In genomic region chr12:21248679-21249078, GRCh38 we compare ENCODE assay signal across 10 cellular contexts.
DNase-seq lines count a peak whose midpoint lies in the region; ATAC-seq and TF ChIP-seq lines count a peak whose summit lies in the region.
"Had no signal": no experiment of that assay in that cellular context is flagged by ENCODE, and none has a peak within 500 bp of the region (broad histone marks: within the 10 kb centered on the region; RNA-seq: fewer than 3 reads in every experiment).

No MANE protein-coding gene starts in this region.

- peak; percentile 38; the same call in 1 of the 2 replicates for TF ChIP-seq RAD21 in SK-N-SH (IDR thresholded peaks at IDR 0.05; ENCODE audit: low read length)

- no peaks in the 10 kb centered on the region for H3K4me1 ChIP-seq in SK-N-SH (ENCODE audit: control insufficient read depth in 1 of 2, insufficient read depth in 2 of 2, low read depth in 1 of 2, low read length in 1 of 2)
- no peaks in the 10 kb centered on the region for H3K4me1 ChIP-seq in left lung

- 10% methylated on average over 1 of the region's 1 CpG for WGBS in SK-N-SH (ENCODE audit: low lambda C conversion rate)

- no peak overlapping the region for H3K4me2 ChIP-seq in SK-N-SH

- H3K9ac ChIP-seq in SK-N-SH = no peak overlapping the region

- no peak overlapping the region for H3K27ac Mint-ChIP-seq in T-helper 2 cell treated with Interferon-gamma antibody and Interleukin-4, amounts not matched to agents 5 μg/mL and 100 μg/mL, for 36 hours
- H3K27ac Mint-ChIP-seq: activated naive CD4-positive, alpha-beta T cell treated with anti-CD3 and anti-CD28 coated beads, Interleukin-2, amount 50 U/mL, for 24 hours had no signal

- intact Hi-C loops in left lung (cut with DNase I) = no loop called here

- no peak overlapping the region for H2AFZ ChIP-seq in SK-N-SH (ENCODE audit: low read depth)

- H3K9me2 ChIP-seq in SK-N-SH = no peaks in the 10 kb centered on the region

- H3K9me3 ChIP-seq in SK-N-SH (no peaks in the 10 kb centered on the region), left lung (no peaks in the 10 kb centered on the region)

- DNase-seq in EH (ENCODE audit: low read depth) (peak; percentile 18), SK-N-SH (peak; percentile 1), left lung (no peak), NCI-H187 (lab: John Stamatoyannopoulos, UW) (no peak), T-helper 1 cell (no peak), ecto neural progenitor cell (ENCODE audit: low spot score) (no peak)
- no peak for DNase-seq in T-helper 2 cell treated with Interferon-gamma antibody and Interleukin-4, amounts not matched to agents 5 μg/mL and 100 μg/mL, for 36 hours (ENCODE audit: low spot score)
- DNase-seq: left cardiac atrium had no signal

- H3K4me3 ChIP-seq in SK-N-SH (ENCODE audit: low read depth in 2 of 2, low read length in 1 of 2) = no peak overlapping the region
- no peak overlapping the region for H3K4me3 ChIP-seq in left lung

- H3K4me1 Mint-ChIP-seq in T-helper 2 cell treated with Interferon-gamma antibody and Interleukin-4, amounts not matched to agents 5 μg/mL and 100 μg/mL, for 36 hours (ENCODE audit: low read depth) = no peaks in the 10 kb centered on the region
- H3K4me1 Mint-ChIP-seq: activated naive CD4-positive, alpha-beta T cell treated with anti-CD3 and anti-CD28 coated beads, Interleukin-2, amount 50 U/mL, for 24 hours had no signal

- POLR2A ChIA-PET in SK-N-SH (lab: Yijun Ruan, JAX) = no interaction called here

- no peaks in the 10 kb centered on the region for H3K27me3 ChIP-seq in SK-N-SH (ENCODE audit: insufficient read depth)
- no peaks in the 10 kb centered on the region for H3K27me3 ChIP-seq in left lung

- H3K9me3 Mint-ChIP-seq in T-helper 2 cell treated with Interferon-gamma antibody and Interleukin-4, amounts not matched to agents 5 μg/mL and 100 μg/mL, for 36 hours = no peaks in the 10 kb centered on the region
- H3K9me3 Mint-ChIP-seq: activated naive CD4-positive, alpha-beta T cell treated with anti-CD3 and anti-CD28 coated beads, Interleukin-2, amount 50 U/mL, for 24 hours had no signal

- TF ChIP-seq EP300 in SK-N-SH (IDR thresholded peaks at IDR 0.05; ENCODE audit: borderline replicate concordance in 1 of 2, low read depth in 1 of 2, low read length in 1 of 2) = no peak

- H3K36me3 ChIP-seq in SK-N-SH (replicated peaks in 1 of 2; ENCODE audit: control insufficient read depth in 1 of 2, insufficient read depth in 2 of 2, low read length in 1 of 2) = no peaks in the 10 kb centered on the region
- H3K36me3 ChIP-seq in left lung = no peaks in the 10 kb centered on the region

- H3F3A ChIP-seq in SK-N-SH (replicated peaks; ENCODE audit: insufficient read depth) = no peaks in the 10 kb centered on the region

- peak; percentile 51 for TF ChIP-seq CTCF in SK-N-SH (IDR thresholded peaks at IDR 0.05)
- TF ChIP-seq CTCF in left lung (IDR thresholded peaks at IDR 0.05) = no peak

- H3K27ac ChIP-seq in SK-N-SH (ENCODE audit: low read depth in 2 of 2, low read length in 1 of 2) (no peak overlapping the region), left lung (no peak overlapping the region)

- H3K27me3 Mint-ChIP-seq in T-helper 2 cell treated with Interferon-gamma antibody and Interleukin-4, amounts not matched to agents 5 μg/mL and 100 μg/mL, for 36 hours (ENCODE audit: low read depth) = peaks cover 2% of the 10 kb centered on the region
- H3K27me3 Mint-ChIP-seq: activated naive CD4-positive, alpha-beta T cell treated with anti-CD3 and anti-CD28 coated beads, Interleukin-2, amount 50 U/mL, for 24 hours had no signal

- H3K79me2 ChIP-seq in SK-N-SH (ENCODE audit: insufficient read depth) = no peaks in the 10 kb centered on the region

- peak; percentile 67 for ATAC-seq in HG02938 (IDR thresholded peaks at IDR 0.05; ENCODE audit: unreplicated experiment)
- ATAC-seq in left lung = peak; percentile 29
- ATAC-seq: left cardiac atrium had no signal

- H3K4me3 Mint-ChIP-seq in T-helper 2 cell treated with Interferon-gamma antibody and Interleukin-4, amounts not matched to agents 5 μg/mL and 100 μg/mL, for 36 hours = no peak overlapping the region
- H3K4me3 Mint-ChIP-seq: activated naive CD4-positive, alpha-beta T cell treated with anti-CD3 and anti-CD28 coated beads, Interleukin-2, amount 50 U/mL, for 24 hours had no signal

- no peaks in the 10 kb centered on the region for H4K20me1 ChIP-seq in SK-N-SH (ENCODE audit: insufficient read depth)

- CTCF ChIA-PET in SK-N-SH (lab: Yijun Ruan, JAX) = interaction anchor here (0.6 to 1.9 kb wide), 10 partner anchors 9 to 1195 kb away, joined by 3 to 12 read pairs (median 4); partner anchors contain the start of genes LDHB and PYROXD1

- H3K36me3 Mint-ChIP-seq in T-helper 2 cell treated with Interferon-gamma antibody and Interleukin-4, amounts not matched to agents 5 μg/mL and 100 μg/mL, for 36 hours (ENCODE audit: low read depth) = no peaks in the 10 kb centered on the region
- H3K36me3 Mint-ChIP-seq: activated naive CD4-positive, alpha-beta T cell treated with anti-CD3 and anti-CD28 coated beads, Interleukin-2, amount 50 U/mL, for 24 hours had no signal

TF ChIP-seq in SK-N-SH, 30 proteins besides CTCF, POLR2A, EP300 and RAD21 (continues in another document):
- TF ChIP-seq TCF12 (IDR thresholded peaks at IDR 0.05) (no peak), PBX3 (IDR thresholded peaks at IDR 0.05) (no peak), ZBTB33 (IDR thresholded peaks at IDR 0.05; ENCODE audit: borderline replicate concordance, low read depth) (no peak), USF2 (IDR thresholded peaks at IDR 0.05; ENCODE audit: borderline replicate concordance, low read depth, low read length) (no peak), FOXJ3 (CRISPR knock-in tag; IDR thresholded peaks at IDR 0.05) (no peak), RXRA (IDR thresholded peaks at IDR 0.05; ENCODE audit: borderline replicate concordance, low read depth) (no peak), MEF2A (IDR thresholded peaks at IDR 0.05; ENCODE audit: borderline replicate concordance, low read depth) (no peak), EZH2phosphoT487 (IDR thresholded peaks at IDR 0.05; ENCODE audit: borderline replicate concordance, low read depth) (no peak), REST (IDR thresholded peaks at IDR 0.05; ENCODE audit: low read depth, low read length) (no peak), MXI1 (IDR thresholded peaks at IDR 0.05; ENCODE audit: low read depth, low read length) (no peak), POLR2AphosphoS5 (IDR thresholded peaks at IDR 0.05; ENCODE audit: low read depth, low read length) (no peak), CHD2 (IDR thresholded peaks at IDR 0.05; ENCODE audit: low read length, partially characterized antibody) (no peak)

Comparison
In these comparisons a context has a peak if more than half of its experiments do, and no peak if none do; other contexts are left out.
1. DNase-seq: peak in EH (single experiment) and SK-N-SH (single experiment); none in left lung (0 of 2), NCI-H187 (0 of 2), T-helper 2 cell treated with Interferon-gamma antibody and Interleukin-4, amounts not matched to agents 5 μg/mL and 100 μg/mL, for 36 hours (single experiment), T-helper 1 cell (0 of 5) and ecto neural progenitor cell (single experiment).